8 cellular contexts compared by ENCODE assay signal in genomic region chr4:123659759-123660158, GRCh38.
DNase-seq lines count a peak whose midpoint lies in the region; ATAC-seq and TF ChIP-seq lines count a peak whose summit lies in the region.

No MANE protein-coding gene starts in this region.

- POLR2A ChIA-PET in activated CD8-positive, alpha-beta T cell treated with anti-CD3 and anti-CD28 coated beads, Interleukin-2, amount 10 ng/mL, durations not matched to agents 7 days and 5 days (lab: Charles Lee), result no interaction called here

- no peak for TF ChIP-seq POLR2A in right lobe of liver (IDR thresholded peaks at IDR 0.05)

- H3K36me3 Mint-ChIP-seq in activated CD8-positive, alpha-beta T cell treated with anti-CD3 and anti-CD28 coated beads, Interleukin-2, amount 10 ng/mL, durations not matched to agents 7 days and 5 days (ENCODE audit: low read depth), result peaks cover 17% of the 10 kb centered on the region
- H3K36me3 Mint-ChIP-seq in T-helper 2 cell treated with Interferon-gamma antibody and Interleukin-4, amounts not matched to agents 5 μg/mL and 100 μg/mL, for 36 hours (ENCODE audit: low read depth), result peaks cover 1% of the 10 kb centered on the region

- TF ChIP-seq CTCF in right lobe of liver (IDR thresholded peaks at IDR 0.05), result peak; percentile 22 to 43 (median 32)

- H3K36me3 ChIP-seq in right lobe of liver, result no peaks in the 10 kb centered on the region

- CTCF ChIA-PET in activated CD8-positive, alpha-beta T cell treated with anti-CD3 and anti-CD28 coated beads, Interleukin-2, amount 10 ng/mL, durations not matched to agents 7 days and 5 days (lab: Charles Lee), result interaction anchor here (1.1 to 3.1 kb wide), 10 partner anchors 9 to 557 kb away, joined by 3 to 25 read pairs (median 6); partner anchors contain the start of gene SPRY1

- WGBS in right lobe of liver (ENCODE audit: insufficient coverage, low coverage, low lambda C conversion rate, missing lambda C conversion rate), result 73% methylated on average over 1 of the region's 1 CpG

- ATAC-seq in HG03520 (IDR thresholded peaks at IDR 0.05; ENCODE audit: unreplicated experiment) (peak; percentile 53), right lobe of liver (peak; percentile 47 to 68 (median 57)), HG03108 (IDR thresholded peaks at IDR 0.05; ENCODE audit: unreplicated experiment) (no peak), HG02852 (IDR thresholded peaks at IDR 0.05; ENCODE audit: unreplicated experiment) (no peak)
- peak; percentile 60 for ATAC-seq in activated CD8-positive, alpha-beta T cell treated with anti-CD3 and anti-CD28 coated beads, Interleukin-2, amount 10 ng/mL, durations not matched to agents 7 days and 5 days

- peaks cover 24% of the 10 kb centered on the region for H3K4me1 Mint-ChIP-seq in activated CD8-positive, alpha-beta T cell treated with anti-CD3 and anti-CD28 coated beads, Interleukin-2, amount 10 ng/mL, durations not matched to agents 7 days and 5 days (ENCODE audit: low read depth)
- H3K4me1 Mint-ChIP-seq in T-helper 2 cell treated with Interferon-gamma antibody and Interleukin-4, amounts not matched to agents 5 μg/mL and 100 μg/mL, for 36 hours (ENCODE audit: low read depth), result peaks cover 2% of the 10 kb centered on the region

- intact Hi-C loops in right lobe of liver (cut with DNase I), result no loop called here

- no peak overlapping the region for H3K4me3 Mint-ChIP-seq in activated CD8-positive, alpha-beta T cell treated with anti-CD3 and anti-CD28 coated beads, Interleukin-2, amount 10 ng/mL, durations not matched to agents 7 days and 5 days
- no peak overlapping the region for H3K4me3 Mint-ChIP-seq in T-helper 2 cell treated with Interferon-gamma antibody and Interleukin-4, amounts not matched to agents 5 μg/mL and 100 μg/mL, for 36 hours

- no peaks in the 10 kb centered on the region for H3K27me3 ChIP-seq in right lobe of liver

- H3K9me3 ChIP-seq in right lobe of liver, result no peaks in the 10 kb centered on the region

- DNase-seq in ELF-1 (ENCODE audit: low read depth, low spot score) (peak; percentile 9), right lobe of liver (no peak), mucosa of gallbladder (ENCODE audit: low spot score) (no peak)
- DNase-seq in activated CD8-positive, alpha-beta T cell treated with anti-CD3 and anti-CD28 coated beads, Interleukin-2, amount 10 ng/mL, durations not matched to agents 7 days and 5 days, result no peak
- no peak for DNase-seq in T-helper 2 cell treated with Interferon-gamma antibody and Interleukin-4, amounts not matched to agents 5 μg/mL and 100 μg/mL, for 36 hours (ENCODE audit: low spot score)

- no peak overlapping the region for H3K27ac Mint-ChIP-seq in activated CD8-positive, alpha-beta T cell treated with anti-CD3 and anti-CD28 coated beads, Interleukin-2, amount 10 ng/mL, durations not matched to agents 7 days and 5 days
- H3K27ac Mint-ChIP-seq in T-helper 2 cell treated with Interferon-gamma antibody and Interleukin-4, amounts not matched to agents 5 μg/mL and 100 μg/mL, for 36 hours, result no peak overlapping the region

- no peak overlapping the region for H3K27ac ChIP-seq in right lobe of liver

- peaks cover 13% of the 10 kb centered on the region for H3K9me3 Mint-ChIP-seq in activated CD8-positive, alpha-beta T cell treated with anti-CD3 and anti-CD28 coated beads, Interleukin-2, amount 10 ng/mL, durations not matched to agents 7 days and 5 days (ENCODE audit: insufficient read depth)
- H3K9me3 Mint-ChIP-seq in T-helper 2 cell treated with Interferon-gamma antibody and Interleukin-4, amounts not matched to agents 5 μg/mL and 100 μg/mL, for 36 hours, result peaks cover 8% of the 10 kb centered on the region

- no peak overlapping the region for H3K4me3 ChIP-seq in right lobe of liver

- H3K27me3 Mint-ChIP-seq in activated CD8-positive, alpha-beta T cell treated with anti-CD3 and anti-CD28 coated beads, Interleukin-2, amount 10 ng/mL, durations not matched to agents 7 days and 5 days (ENCODE audit: low read depth), result peaks cover 8% of the 10 kb centered on the region
- H3K27me3 Mint-ChIP-seq in T-helper 2 cell treated with Interferon-gamma antibody and Interleukin-4, amounts not matched to agents 5 μg/mL and 100 μg/mL, for 36 hours (ENCODE audit: low read depth), result peaks cover 19% of the 10 kb centered on the region

- H3K4me1 ChIP-seq in right lobe of liver, result no peaks in the 10 kb centered on the region

Comparison
In these comparisons a context has a peak if more than half of its experiments do, and no peak if none do; other contexts are left out.
1. ATAC-seq: peak in HG03520 (single experiment), activated CD8-positive, alpha-beta T cell treated with anti-CD3 and anti-CD28 coated beads, Interleukin-2, amount 10 ng/mL, durations not matched to agents 7 days and 5 days (single experiment) and right lobe of liver (4 of 4); none in HG03108 (single experiment) and HG02852 (single experiment).